34 cellular contexts compared by ENCODE assay signal in the genomic region with DNA sequence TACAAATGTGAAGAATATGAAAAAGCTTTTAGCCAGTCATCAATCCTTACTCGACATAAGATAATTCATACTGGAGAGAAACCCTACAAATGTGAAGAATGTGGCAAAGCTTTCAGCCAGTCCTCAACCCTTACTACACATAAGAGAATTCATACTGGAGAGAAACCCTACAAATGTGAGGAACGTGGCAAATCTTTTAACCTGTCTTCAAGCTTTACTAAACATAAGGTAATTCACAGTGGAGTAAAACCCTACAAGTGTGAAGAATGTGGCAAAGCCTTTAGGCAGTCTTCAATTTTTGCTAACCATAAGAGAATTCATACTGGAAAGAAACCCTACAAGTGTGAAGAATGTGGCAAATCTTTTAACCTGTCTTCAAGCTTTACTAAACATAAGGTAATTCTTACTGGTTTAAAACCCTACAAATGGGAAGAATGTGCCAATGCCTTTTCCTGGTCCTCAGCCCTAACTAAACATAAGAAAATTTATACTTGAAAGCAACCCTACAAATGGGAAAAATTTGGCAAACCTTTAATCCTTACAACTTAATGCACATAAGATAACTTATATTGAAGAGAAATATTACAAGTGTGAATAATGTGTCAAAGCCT.
"Had no signal": no experiment of that assay in that cellular context is flagged by ENCODE, and none has a peak within 500 bp of the region (broad histone marks: within the 10 kb centered on the region; RNA-seq: fewer than 3 reads in every experiment).

No MANE protein-coding gene starts in this region.

- H3K4me1 ChIP-seq: Peyer's patch had no signal

- H3K4me3 ChIP-seq: Peyer's patch had no signal

- H3K9ac ChIP-seq: KMS-11 had no signal

- H3K27ac ChIP-seq: brain microvascular endothelial cell, KMS-11, Peyer's patch, RWPE1, VCaP had no signal

- H3K36me3 ChIP-seq: brain microvascular endothelial cell, Peyer's patch had no signal

- ATAC-seq: activated naive CD8-positive, alpha-beta T cell treated with anti-CD3 and anti-CD28 coated beads, Interleukin-2, amount 50 U/mL, for 24 hours; activated T-cell treated with anti-CD3 and anti-CD28 coated beads, Interleukin-2, amount 50 U/mL, for 4 hours; PC-3; Right ventricle myocardium inferior; SK-N-SH treated with all-trans-retinoic acid at 6 μM for 48 hours had no signal

- DNase-seq: activated B cell treated with CpG ODN at 0.5 μM for 24 hours; activated CD4-positive, alpha-beta memory T cell treated with anti-CD3 and anti-CD28 coated beads for 36 hours; activated CD4-positive, alpha-beta T cell treated with anti-CD3 and anti-CD28 coated beads for 4 hours; activated CD4-positive, alpha-beta T cell treated with anti-CD3 and anti-CD28 coated beads, Interleukin-2, amount 50 U/mL, for 1 hour; activated CD4-positive, CD25-positive, alpha-beta regulatory T cell treated with anti-CD3 and anti-CD28 coated beads, Interleukin-2, amount 50 U/mL, for 72 hours; activated CD8-positive, alpha-beta memory T cell treated with anti-CD3 and anti-CD28 coated beads, Interleukin-2, amount 50 U/mL, for 4 hours; activated gamma-delta T cell treated with Interleukin-2 at 50 U/mL for 16 hours; activated naive CD4-positive, alpha-beta T cell treated with anti-CD3 and anti-CD28 coated beads for 36 hours; activated naive CD8-positive, alpha-beta T cell treated with anti-CD3 and anti-CD28 coated beads, Interleukin-2, amount 50 U/mL, for 24 hours; activated T-cell treated with anti-CD3 and anti-CD28 coated beads for 4 hours; activated T-cell treated with anti-CD3 and anti-CD28 coated beads, Interleukin-2, amount 50 U/mL, for 4 hours; amniotic stem cell; aorta; brain microvascular endothelial cell; central memory CD4-positive, alpha-beta T cell; MM.1S; MV-4-11; NCI-H1092; NCI-H1436 treated with DMSO at 0.1 percent for 48 hours; NCI-H1694 treated with DMSO at 0.1 percent for 48 hours; NCI-H2029; NCI-H345; NCI-H524 treated with DMSO at 0.1 percent for 48 hours; PC-3; Peyer's patch; SIG-M5; T-helper 1 cell; T-helper 2 cell; T-helper 9 cell had no signal

- H3K27me3 ChIP-seq: brain microvascular endothelial cell, Peyer's patch had no signal
